In genomic region chr9:134689320-134690181, GRCh38 we compare ENCODE assay signal across 8 cellular contexts. TPM values are rescaled to one million over a fixed set of nuclear protein-coding genes. Genes with fewer than 3 reads are reported as not detected.
DNase-seq lines count a peak whose midpoint lies in the region; ATAC-seq and TF ChIP-seq lines count a peak whose summit lies in the region.

No MANE protein-coding gene starts in this region.

- TF ChIP-seq CTCF in lower leg skin (IDR thresholded peaks at IDR 0.05) (peak in 1 of 3 donors; percentile 73), transverse colon (IDR thresholded peaks at IDR 0.05) (peak; percentile 67 to 88 (median 79))

- in situ Hi-C loops in transverse colon (cut with MboI; ENCODE audit: low pct_ligation_motif_present in 1 of 4, low pct_unique_long_range_greater_than_20kb in 1 of 4, low sequenced_read_pairs in 3 of 4) = loop anchor here in 1 of 4 donors (25.0 kb wide), 1 partner anchor 298 kb away; no protein-coding TSS in a partner anchor

- H3K27me3 Mint-ChIP-seq in activated naive CD8-positive, alpha-beta T cell treated with anti-CD3 and anti-CD28 coated beads, Interleukin-2, amount 50 U/mL, for 24 hours = no peaks in the 10 kb centered on the region
- H3K27me3 Mint-ChIP-seq in activated naive CD8-positive, alpha-beta T cell treated with anti-CD3 and anti-CD28 coated beads for 36 hours = no peaks in the 10 kb centered on the region
- peaks cover 4% of the 10 kb centered on the region for H3K27me3 Mint-ChIP-seq in activated T-helper 1 cell treated with anti-CD3 and anti-CD28 coated beads, Interleukin-12 subunit alpha, Interleukin-12 subunit beta, Interleukin-2, Interleukin-4 antibody, amounts not matched to agents 30 ng/mL and 10 ng/mL and 1 ng/mL, durations not matched to agents 14 hours and 24 hours and 36 hours (ENCODE audit: insufficient read depth)

- H3K36me3 Mint-ChIP-seq in activated naive CD8-positive, alpha-beta T cell treated with anti-CD3 and anti-CD28 coated beads, Interleukin-2, amount 50 U/mL, for 24 hours (ENCODE audit: low read depth) = no peaks in the 10 kb centered on the region
- H3K36me3 Mint-ChIP-seq in activated naive CD8-positive, alpha-beta T cell treated with anti-CD3 and anti-CD28 coated beads for 36 hours = no peaks in the 10 kb centered on the region
- H3K36me3 Mint-ChIP-seq in activated T-helper 1 cell treated with anti-CD3 and anti-CD28 coated beads, Interleukin-12 subunit alpha, Interleukin-12 subunit beta, Interleukin-2, Interleukin-4 antibody, amounts not matched to agents 30 ng/mL and 10 ng/mL and 1 ng/mL, durations not matched to agents 14 hours and 24 hours and 36 hours (ENCODE audit: low read depth) = no peaks in the 10 kb centered on the region

- peaks cover 0 to 6% (median 5%) of the 10 kb centered on the region in 4 donors for H3K4me1 ChIP-seq in transverse colon

- H3K9me3 Mint-ChIP-seq in activated naive CD8-positive, alpha-beta T cell treated with anti-CD3 and anti-CD28 coated beads, Interleukin-2, amount 50 U/mL, for 24 hours = no peaks in the 10 kb centered on the region
- H3K9me3 Mint-ChIP-seq in activated naive CD8-positive, alpha-beta T cell treated with anti-CD3 and anti-CD28 coated beads for 36 hours = no peaks in the 10 kb centered on the region
- no peaks in the 10 kb centered on the region for H3K9me3 Mint-ChIP-seq in activated T-helper 1 cell treated with anti-CD3 and anti-CD28 coated beads, Interleukin-12 subunit alpha, Interleukin-12 subunit beta, Interleukin-2, Interleukin-4 antibody, amounts not matched to agents 30 ng/mL and 10 ng/mL and 1 ng/mL, durations not matched to agents 14 hours and 24 hours and 36 hours

- TF ChIP-seq POLR2A in lower leg skin (IDR thresholded peaks at IDR 0.05) (no peak), transverse colon (IDR thresholded peaks at IDR 0.05) (no peak)

- peaks cover 7% of the 10 kb centered on the region for H3K4me1 Mint-ChIP-seq in activated naive CD8-positive, alpha-beta T cell treated with anti-CD3 and anti-CD28 coated beads, Interleukin-2, amount 50 U/mL, for 24 hours
- peaks cover 3% of the 10 kb centered on the region for H3K4me1 Mint-ChIP-seq in activated naive CD8-positive, alpha-beta T cell treated with anti-CD3 and anti-CD28 coated beads for 36 hours
- H3K4me1 Mint-ChIP-seq in activated T-helper 1 cell treated with anti-CD3 and anti-CD28 coated beads, Interleukin-12 subunit alpha, Interleukin-12 subunit beta, Interleukin-2, Interleukin-4 antibody, amounts not matched to agents 30 ng/mL and 10 ng/mL and 1 ng/mL, durations not matched to agents 14 hours and 24 hours and 36 hours (ENCODE audit: low read depth) = no peaks in the 10 kb centered on the region

- 63 to 64% methylated on average over 16 to 19 of the region's 20 CpGs for WGBS in lower leg skin, 2 donors
- 30% methylated on average over 18 of the region's 20 CpGs; no CpG with 5 or more reads in 1 of the 2 donors for WGBS in transverse colon (ENCODE audit: low coverage in 1 of 2), 2 donors

- TF ChIP-seq EP300 in transverse colon (IDR thresholded peaks at IDR 0.05; ENCODE audit: low read depth) = no peak

- no peaks in the 10 kb centered on the region for H3K9me3 ChIP-seq in transverse colon

- H3K27ac Mint-ChIP-seq in activated naive CD8-positive, alpha-beta T cell treated with anti-CD3 and anti-CD28 coated beads, Interleukin-2, amount 50 U/mL, for 24 hours = no peak overlapping the region
- H3K27ac Mint-ChIP-seq in activated naive CD8-positive, alpha-beta T cell treated with anti-CD3 and anti-CD28 coated beads for 36 hours = no peak overlapping the region
- no peak overlapping the region for H3K27ac Mint-ChIP-seq in activated T-helper 1 cell treated with anti-CD3 and anti-CD28 coated beads, Interleukin-12 subunit alpha, Interleukin-12 subunit beta, Interleukin-2, Interleukin-4 antibody, amounts not matched to agents 30 ng/mL and 10 ng/mL and 1 ng/mL, durations not matched to agents 14 hours and 24 hours and 36 hours

- H3K27me3 ChIP-seq in transverse colon = no peaks in the 10 kb centered on the region

- H3K4me3 ChIP-seq in lower leg skin (ENCODE audit: low read depth, poor library complexity, severe bottlenecking) (no peak overlapping the region), transverse colon (no peak overlapping the region)

- no peaks in the 10 kb centered on the region for H3K36me3 ChIP-seq in transverse colon

- no peak overlapping the region for H3K4me3 Mint-ChIP-seq in activated naive CD8-positive, alpha-beta T cell treated with anti-CD3 and anti-CD28 coated beads, Interleukin-2, amount 50 U/mL, for 24 hours
- no peak overlapping the region for H3K4me3 Mint-ChIP-seq in activated naive CD8-positive, alpha-beta T cell treated with anti-CD3 and anti-CD28 coated beads for 36 hours
- no peak overlapping the region for H3K4me3 Mint-ChIP-seq in activated T-helper 1 cell treated with anti-CD3 and anti-CD28 coated beads, Interleukin-12 subunit alpha, Interleukin-12 subunit beta, Interleukin-2, Interleukin-4 antibody, amounts not matched to agents 30 ng/mL and 10 ng/mL and 1 ng/mL, durations not matched to agents 14 hours and 24 hours and 36 hours

- ATAC-seq in activated naive CD8-positive, alpha-beta T cell treated with anti-CD3 and anti-CD28 coated beads, Interleukin-2, amount 50 U/mL, for 24 hours = no peak

- peak; percentile 23 for DNase-seq in activated naive CD8-positive, alpha-beta T cell treated with anti-CD3 and anti-CD28 coated beads, Interleukin-2, amount 50 U/mL, for 24 hours
- DNase-seq in activated naive CD8-positive, alpha-beta T cell treated with anti-CD3 and anti-CD28 coated beads for 36 hours = no peak
- DNase-seq in NCI-H69 (lab: John Stamatoyannopoulos, UW) = peak; percentile 16
- peak; percentile 82 for DNase-seq in dermis blood vessel endothelial cell
- DNase-seq in lower leg skin (ENCODE audit: low spot score in 2 of 2) = peak; percentile 49 to 94
- DNase-seq in transverse colon = peak; percentile 68
- DNase-seq in effector CD8-positive, alpha-beta T cell (lab: John Stamatoyannopoulos, UW) = no peak
- DNase-seq in activated T-helper 1 cell treated with anti-CD3 and anti-CD28 coated beads, Interleukin-12 subunit alpha, Interleukin-12 subunit beta, Interleukin-2, Interleukin-4 antibody, amounts not matched to agents 30 ng/mL and 10 ng/mL and 1 ng/mL, durations not matched to agents 14 hours and 24 hours and 36 hours (ENCODE audit: low spot score) = no peak

- peak overlapping the region in 2 of 4 donors; percentile 14 to 20 for H3K27ac ChIP-seq in transverse colon

- intact Hi-C loops in lower leg skin (cut with DNase I; ENCODE audit: low total_unique reads) (no loop called here), transverse colon (cut with DNase I; ENCODE audit: low total_unique reads) (loop anchor here (5.0 kb wide), 1 partner anchor 242 kb away; no protein-coding TSS in a partner anchor)
- intact Hi-C loops in activated T-helper 1 cell treated with anti-CD3 and anti-CD28 coated beads, Interleukin-12 subunit alpha, Interleukin-12 subunit beta, Interleukin-2, Interleukin-4 antibody, amounts not matched to agents 30 ng/mL and 10 ng/mL and 1 ng/mL, durations not matched to agents 14 hours and 24 hours and 36 hours (cut with micrococcal nuclease) = no loop called here

RNA-seq across cellular contexts. Expression of gene COL5A1, which starts 47.9 kb away (rescaled TPM):
- total RNA-seq in activated naive CD8-positive, alpha-beta T cell treated with anti-CD3 and anti-CD28 coated beads for 36 hours = under 1 TPM; 0.23 to 0.24 TPM
- total RNA-seq in dermis blood vessel endothelial cell (8.0 and 9.5 TPM in 2 replicates), lower leg skin (10 to 100 TPM in 2 of 4 donors, 1 to 10 TPM in 2; 8.4 to 14.7 (median 11.3) TPM), transverse colon (10 to 100 TPM in 2 of 4 donors, 1 to 10 TPM in 2; 7.1 to 69.3 (median 16.1) TPM)
- not detected in 2 replicates for total RNA-seq in activated T-helper 1 cell treated with anti-CD3 and anti-CD28 coated beads, Interleukin-12 subunit alpha, Interleukin-12 subunit beta, Interleukin-2, Interleukin-4 antibody, amounts not matched to agents 30 ng/mL and 10 ng/mL and 1 ng/mL, durations not matched to agents 14 hours and 24 hours and 36 hours

Comparison
In these comparisons a context has a peak if more than half of its experiments do, and no peak if none do; other contexts are left out.
1. DNase-seq: peak in activated naive CD8-positive, alpha-beta T cell treated with anti-CD3 and anti-CD28 coated beads, Interleukin-2, amount 50 U/mL, for 24 hours (single experiment), NCI-H69 (single experiment), dermis blood vessel endothelial cell (single experiment), lower leg skin (2 of 2) and transverse colon (single experiment); none in activated naive CD8-positive, alpha-beta T cell treated with anti-CD3 and anti-CD28 coated beads for 36 hours (single experiment), effector CD8-positive, alpha-beta T cell (single experiment) and activated T-helper 1 cell treated with anti-CD3 and anti-CD28 coated beads, Interleukin-12 subunit alpha, Interleukin-12 subunit beta, Interleukin-2, Interleukin-4 antibody, amounts not matched to agents 30 ng/mL and 10 ng/mL and 1 ng/mL, durations not matched to agents 14 hours and 24 hours and 36 hours (single experiment).